8 cellular contexts compared by ENCODE assay signal in the genomic region with DNA sequence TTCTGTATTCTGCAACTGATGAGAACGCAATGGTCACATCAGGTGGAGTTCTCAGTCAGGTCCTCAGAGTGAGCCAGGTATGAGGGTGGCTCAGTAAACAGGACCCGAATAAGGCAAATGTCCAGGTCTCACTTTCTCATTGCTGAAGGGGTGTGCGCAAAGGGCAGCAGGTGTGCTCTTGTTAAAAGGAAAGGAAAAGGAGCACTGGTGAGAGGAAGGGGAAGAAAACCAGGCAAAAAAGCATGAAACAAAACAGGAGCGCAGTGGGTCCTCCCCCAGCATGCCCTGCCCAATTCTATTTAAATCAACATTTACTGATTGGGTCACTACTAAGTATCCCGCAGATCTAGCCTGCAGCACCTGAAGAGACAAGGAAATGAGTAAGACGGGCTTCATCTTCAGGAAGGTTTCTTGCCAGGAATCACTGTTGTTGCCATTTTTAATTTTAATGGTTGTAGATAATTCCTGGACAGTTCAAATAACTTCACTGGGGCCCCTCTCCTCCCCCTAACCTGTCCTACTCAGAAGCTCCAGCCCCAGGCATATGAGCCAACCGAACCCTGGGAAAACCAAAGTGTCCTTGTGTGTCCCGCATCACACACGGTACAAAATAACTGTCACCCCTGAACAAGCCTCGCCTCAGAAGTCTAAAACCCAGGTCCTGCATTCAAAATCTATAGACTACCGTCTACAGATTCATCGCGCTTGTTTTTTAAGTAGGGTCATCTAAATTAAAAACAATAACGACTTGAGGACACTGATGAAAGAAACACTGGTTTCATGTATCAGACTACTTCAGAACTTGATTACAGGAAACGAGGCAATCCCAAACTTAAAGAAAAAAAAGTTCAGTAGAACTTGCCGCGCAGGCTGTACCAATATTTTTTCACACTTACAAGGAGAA. TPM values are rescaled to one million over a fixed set of nuclear protein-coding genes. Genes with fewer than 3 reads are reported as not detected.
DNase-seq lines count a peak whose midpoint lies in the region; ATAC-seq and TF ChIP-seq lines count a peak whose summit lies in the region.

No MANE protein-coding gene starts in this region.

- no peaks in the 10 kb centered on the region for H3K9me3 Mint-ChIP-seq in stimulated activated naive CD8-positive, alpha-beta T cell treated with anti-CD3 and anti-CD28 coated beads, Interleukin-15, Interleukin-2, amounts not matched to agents 100 ng/mL and 50 ng/mL, for 24 hours
- H3K9me3 Mint-ChIP-seq in type B pancreatic cell: peaks cover 4% of the 10 kb centered on the region

- no peak for DNase-seq in stimulated activated naive CD8-positive, alpha-beta T cell treated with anti-CD3 and anti-CD28 coated beads, Interleukin-15, Interleukin-2, amounts not matched to agents 100 U/mL and 50 U/mL, for 24 hours
- DNase-seq in astrocyte of the cerebellum (ENCODE audit: low read depth) (no peak), left lung (no peak), type B pancreatic cell (ENCODE audit: extremely low spot score, unreplicated experiment) (no peak), GF-D8 (lab: John Stamatoyannopoulos, UW) (no peak)

- H3K4me3 Mint-ChIP-seq in stimulated activated naive CD8-positive, alpha-beta T cell treated with anti-CD3 and anti-CD28 coated beads, Interleukin-15, Interleukin-2, amounts not matched to agents 100 ng/mL and 50 ng/mL, for 24 hours: peak overlapping the region; percentile 90
- peak overlapping the region; percentile 89 for H3K4me3 Mint-ChIP-seq in type B pancreatic cell

- H3K36me3 Mint-ChIP-seq in stimulated activated naive CD8-positive, alpha-beta T cell treated with anti-CD3 and anti-CD28 coated beads, Interleukin-15, Interleukin-2, amounts not matched to agents 100 ng/mL and 50 ng/mL, for 24 hours (ENCODE audit: low read depth): no peaks in the 10 kb centered on the region
- H3K36me3 Mint-ChIP-seq in type B pancreatic cell: peaks cover 8% of the 10 kb centered on the region

- TF ChIP-seq CTCF in KMS-11 (conservative IDR thresholded peaks at IDR 0.05; ENCODE audit: low read depth, low read length) (no peak), astrocyte of the cerebellum (IDR thresholded peaks at IDR 0.05; ENCODE audit: low read depth, low read length, missing control alignments) (no peak), left lung (IDR thresholded peaks at IDR 0.05) (no peak), type B pancreatic cell (conservative IDR thresholded peaks at IDR 0.05) (no peak)

- H3K4me2 ChIP-seq in KMS-11: peak overlapping the region; percentile 86

- no peaks in the 10 kb centered on the region for H4K20me1 ChIP-seq in KMS-11 (ENCODE audit: insufficient read depth)

- H3K4me1 ChIP-seq in KMS-11 (ENCODE audit: low read depth, poor library complexity, severe bottlenecking): peaks cover 61% of the 10 kb centered on the region
- H3K4me1 ChIP-seq in left lung: peaks cover 14 to 59% of the 10 kb centered on the region in 2 donors

- no peak for ATAC-seq in stimulated activated naive CD8-positive, alpha-beta T cell treated with anti-CD3 and anti-CD28 coated beads, Interleukin-15, Interleukin-2, amounts not matched to agents 100 U/mL and 50 U/mL, for 24 hours
- peak; percentile 61 for ATAC-seq in left lung
- ATAC-seq in HG03135 (IDR thresholded peaks at IDR 0.05; ENCODE audit: unreplicated experiment): no peak

- peaks cover 57% of the 10 kb centered on the region; the same call in 1 of the 2 replicates for H3K79me2 ChIP-seq in KMS-11 (ENCODE audit: insufficient read depth, low read depth)

- H3K9ac ChIP-seq in KMS-11: peak overlapping the region; percentile 69; the same call in 1 of the 2 replicates

- H3K36me3 ChIP-seq in KMS-11 (ENCODE audit: insufficient read depth): no peaks in the 10 kb centered on the region
- H3K36me3 ChIP-seq in left lung: no peaks in the 10 kb centered on the region

- intact Hi-C loops in left lung (cut with DNase I): no loop called here

- H3K9me3 ChIP-seq in left lung: no peaks in the 10 kb centered on the region

- in situ Hi-C loops in astrocyte of the cerebellum (cut with HindIII; ENCODE audit: low sequenced_read_pairs): no loop called here

- peaks cover 55% of the 10 kb centered on the region for H3K4me1 Mint-ChIP-seq in stimulated activated naive CD8-positive, alpha-beta T cell treated with anti-CD3 and anti-CD28 coated beads, Interleukin-15, Interleukin-2, amounts not matched to agents 100 ng/mL and 50 ng/mL, for 24 hours (ENCODE audit: low read depth)
- H3K4me1 Mint-ChIP-seq in type B pancreatic cell (ENCODE audit: unreplicated experiment): peaks cover 38% of the 10 kb centered on the region

- H3K4me3 ChIP-seq in KMS-11 (IDR thresholded peaks at IDR 0.05; ENCODE audit: insufficient read depth, low read depth, low read length) (no peak overlapping the region), astrocyte of the cerebellum (ENCODE audit: low read depth, low read length) (peak overlapping the region; percentile 82), left lung (peak overlapping the region; percentile 70 to 84)

- H3K27ac ChIP-seq in KMS-11 (peak overlapping the region; percentile 85), left lung (peak overlapping the region; percentile 89 to 95)

- H3K27ac Mint-ChIP-seq in stimulated activated naive CD8-positive, alpha-beta T cell treated with anti-CD3 and anti-CD28 coated beads, Interleukin-15, Interleukin-2, amounts not matched to agents 100 ng/mL and 50 ng/mL, for 24 hours: peak overlapping the region; percentile 77
- peak overlapping the region; percentile 91 for H3K27ac Mint-ChIP-seq in type B pancreatic cell

- H2AFZ ChIP-seq in KMS-11 (ENCODE audit: low read depth): peak overlapping the region; percentile 56; the same call in 1 of the 2 replicates

- no peaks in the 10 kb centered on the region for H3K27me3 Mint-ChIP-seq in stimulated activated naive CD8-positive, alpha-beta T cell treated with anti-CD3 and anti-CD28 coated beads, Interleukin-15, Interleukin-2, amounts not matched to agents 100 ng/mL and 50 ng/mL, for 24 hours
- peaks cover 8% of the 10 kb centered on the region for H3K27me3 Mint-ChIP-seq in type B pancreatic cell

- H3K27me3 ChIP-seq in KMS-11 (ENCODE audit: insufficient read depth, low read depth) (no peaks in the 10 kb centered on the region), left lung (no peaks in the 10 kb centered on the region)

RNA-seq across cellular contexts. Expression of gene MBOAT1, which starts 1.0 kb away (rescaled TPM):
- total RNA-seq in left lung: 10 to 100 TPM; 15.8 to 20.7 TPM
- total RNA-seq in type B pancreatic cell (ENCODE audit: low replicate concordance): 83.3 and 116 TPM in 2 replicates
